17 cellular contexts compared by ENCODE assay signal in genomic region chr1:18458751-18459133, GRCh38. TPM values are rescaled to one million over a fixed set of nuclear protein-coding genes. Genes with fewer than 3 reads are reported as not detected.
DNase-seq lines count a peak whose midpoint lies in the region; ATAC-seq and TF ChIP-seq lines count a peak whose summit lies in the region.
"Had no signal": no experiment of that assay in that cellular context is flagged by ENCODE, and none has a peak within 500 bp of the region (broad histone marks: within the 10 kb centered on the region; RNA-seq: fewer than 3 reads in every experiment).

No MANE protein-coding gene starts in this region.

- H3K9me2 ChIP-seq in HCT116 (ENCODE audit: insufficient read depth), result no peaks in the 10 kb centered on the region

- H3K4me2 ChIP-seq in HCT116 (ENCODE audit: low read length) (no peak overlapping the region), neural progenitor cell (no peak overlapping the region)
- H3K4me2 ChIP-seq: A549 had no signal

- H3K36me3 ChIP-seq in HCT116 (ENCODE audit: control insufficient read depth in 1 of 2, insufficient read depth in 2 of 2, low read length in 2 of 2), result no peaks in the 10 kb centered on the region
- H3K36me3 ChIP-seq in SK-N-MC (ENCODE audit: insufficient read depth, low read length), result no peaks in the 10 kb centered on the region
- no peaks in the 10 kb centered on the region for H3K36me3 ChIP-seq in neural progenitor cell
- H3K36me3 ChIP-seq: BE2C had no signal

- H2AFZ ChIP-seq in HCT116 (ENCODE audit: low read depth, low read length, poor library complexity, severe bottlenecking), result no peak overlapping the region
- H2AFZ ChIP-seq in neural progenitor cell (replicated peaks), result no peak overlapping the region

- CTCF ChIA-PET in HCT116 (lab: Charles Lee), result no interaction called here
- CTCF ChIA-PET in HEK293T (lab: Yijun Ruan, JAX), result interaction anchor here (0.7 kb wide), 1 partner anchor 410 kb away, joined by 3 read pairs; no protein-coding TSS in a partner anchor

- DNase-seq in HCT116 (ENCODE audit: low read depth, low spot score) (no peak), HEK293T (ENCODE audit: extremely low spot score) (peak; percentile 40), SK-N-MC (ENCODE audit: low read depth, low spot score) (no peak), neural progenitor cell (ENCODE audit: low spot score) (peak; percentile 37), glomerular visceral epithelial cell (ENCODE audit: extremely low spot score) (no peak)
- no peak for DNase-seq in stimulated activated naive CD8-positive, alpha-beta T cell treated with anti-CD3 and anti-CD28 coated beads, Interleukin-15, amount 100 ng/mL, for 72 hours
- DNase-seq: BE2C; CD4-positive, alpha-beta memory T cell; DMS79; HCEC 1CT had no signal

- no peaks in the 10 kb centered on the region for H3K36me3 Mint-ChIP-seq in neural progenitor cell
- H3K36me3 Mint-ChIP-seq: CD4-positive, alpha-beta memory T cell had no signal

- TF ChIP-seq CTCF in HCT116 (IDR thresholded peaks at IDR 0.05 in 2 of 3, conservative IDR thresholded peaks at IDR 0.05 in 1 of 3; ENCODE audit: borderline replicate concordance in 1 of 3, insufficient read depth in 1 of 3, low read depth in 2 of 3, low read length in 2 of 3), result no peak
- no peak for TF ChIP-seq CTCF in neural progenitor cell (IDR thresholded peaks at IDR 0.05)

- peak overlapping the region; percentile 39 for H3K4me3 Mint-ChIP-seq in neural progenitor cell
- no peak overlapping the region for H3K4me3 Mint-ChIP-seq in stimulated activated naive CD8-positive, alpha-beta T cell treated with anti-CD3 and anti-CD28 coated beads, Interleukin-15, amount 100 ng/mL, for 72 hours
- H3K4me3 Mint-ChIP-seq: CD4-positive, alpha-beta memory T cell had no signal

- no TSS peak for BruUV-seq in HCT116 (replicated peaks; lab: Mats Ljungman, UMichigan)

- RAD21 ChIA-PET in HCT116 (lab: Charles Lee; ENCODE audit: low non-redundant PET in 1 of 2, low total read pairs in 2 of 2, uncharacterized antibody in 2 of 2, unreplicated experiment in 2 of 2), result no interaction called here

- peaks cover 43% of the 10 kb centered on the region for H3K27me3 ChIP-seq in HCT116 (ENCODE audit: insufficient read depth, low read length)
- no peaks in the 10 kb centered on the region for H3K27me3 ChIP-seq in neural progenitor cell
- H3K27me3 ChIP-seq: BE2C had no signal

- H3K4me3 ChIP-seq in HCT116 (replicated peaks in 1 of 2; ENCODE audit: low read depth in 1 of 2, low read length in 2 of 2) (no peak overlapping the region), SK-N-MC (peak overlapping the region; percentile 25; the same call in 1 of the 2 replicates), neural progenitor cell (no peak overlapping the region)
- H3K4me3 ChIP-seq: A549, K562 had no signal

- peaks cover 13% of the 10 kb centered on the region for H3K27me3 Mint-ChIP-seq in neural progenitor cell (ENCODE audit: insufficient read depth, low read depth)
- H3K27me3 Mint-ChIP-seq in stimulated activated naive CD8-positive, alpha-beta T cell treated with anti-CD3 and anti-CD28 coated beads, Interleukin-15, amount 100 ng/mL, for 72 hours, result peaks cover 25% of the 10 kb centered on the region

- H3K9me3 Mint-ChIP-seq in neural progenitor cell, result no peaks in the 10 kb centered on the region
- H3K9me3 Mint-ChIP-seq in stimulated activated naive CD8-positive, alpha-beta T cell treated with anti-CD3 and anti-CD28 coated beads, Interleukin-15, amount 100 ng/mL, for 72 hours, result no peaks in the 10 kb centered on the region

- H3K27ac Mint-ChIP-seq in neural progenitor cell, result peak overlapping the region; percentile 24
- no peak overlapping the region for H3K27ac Mint-ChIP-seq in stimulated activated naive CD8-positive, alpha-beta T cell treated with anti-CD3 and anti-CD28 coated beads, Interleukin-15, amount 100 ng/mL, for 72 hours
- H3K27ac Mint-ChIP-seq: CD4-positive, alpha-beta memory T cell had no signal

- H3K9me3 ChIP-seq in HCT116 (ENCODE audit: control insufficient read depth in 1 of 2, insufficient read depth in 1 of 2, low read depth in 1 of 2, low read length in 2 of 2) (no peaks in the 10 kb centered on the region), SK-N-MC (ENCODE audit: low read depth, low read length) (no peaks in the 10 kb centered on the region), neural progenitor cell (ENCODE audit: low read depth) (no peaks in the 10 kb centered on the region)
- H3K9me3 ChIP-seq: A549, BE2C had no signal

- TF ChIP-seq RAD21 in HCT116 (IDR thresholded peaks at IDR 0.05; ENCODE audit: low read depth), result no peak

- POLR2A ChIA-PET in HCT116 (lab: Charles Lee) (no interaction called here), HEK293T (lab: Yijun Ruan, JAX) (no interaction called here)

- TF ChIP-seq POLR2A in HCT116 (IDR thresholded peaks at IDR 0.05; ENCODE audit: borderline replicate concordance, extremely low read depth, insufficient read depth, insufficient read length), result no peak

- H3K9ac ChIP-seq in HCT116 (ENCODE audit: low read length), result no peak overlapping the region
- H3K9ac ChIP-seq in SK-N-MC (ENCODE audit: insufficient read length), result no peak overlapping the region
- no peak overlapping the region for H3K9ac ChIP-seq in neural progenitor cell

- peaks cover 28% of the 10 kb centered on the region for H3K4me1 Mint-ChIP-seq in neural progenitor cell
- H3K4me1 Mint-ChIP-seq in stimulated activated naive CD8-positive, alpha-beta T cell treated with anti-CD3 and anti-CD28 coated beads, Interleukin-15, amount 100 ng/mL, for 72 hours, result no peaks in the 10 kb centered on the region
- H3K4me1 Mint-ChIP-seq: CD4-positive, alpha-beta memory T cell had no signal

- H3K79me2 ChIP-seq in HCT116 (ENCODE audit: insufficient read depth, low read length) (no peaks in the 10 kb centered on the region), neural progenitor cell (ENCODE audit: low read depth) (no peaks in the 10 kb centered on the region)

- H3K27ac ChIP-seq in HCT116 (ENCODE audit: low read depth, low read length) (no peak overlapping the region), SK-N-MC (no peak overlapping the region), neural progenitor cell (no peak overlapping the region)
- H3K27ac ChIP-seq: A549, C4-2B, HL-60 had no signal

- no peaks in the 10 kb centered on the region for H4K20me1 ChIP-seq in HCT116 (ENCODE audit: insufficient read depth)
- H4K20me1 ChIP-seq in neural progenitor cell (ENCODE audit: low read depth), result no peaks in the 10 kb centered on the region

- H3K4me1 ChIP-seq in HCT116 (ENCODE audit: control insufficient read depth in 1 of 2, insufficient read depth in 2 of 2, low read length in 2 of 2) (no peaks in the 10 kb centered on the region), neural progenitor cell (peaks cover 15% of the 10 kb centered on the region)
- H3K4me1 ChIP-seq: A549, BE2C had no signal

- ATAC-seq in HCT116 (no peak), HG03159 (IDR thresholded peaks at IDR 0.05; ENCODE audit: unreplicated experiment) (no peak), GM19023 (IDR thresholded peaks at IDR 0.05; ENCODE audit: unreplicated experiment) (no peak)
- no peak for ATAC-seq in stimulated activated naive CD8-positive, alpha-beta T cell treated with anti-CD3 and anti-CD28 coated beads, Interleukin-15, amount 100 ng/mL, for 72 hours
- ATAC-seq: A549 had no signal

- H3F3A ChIP-seq in neural progenitor cell (ENCODE audit: low read depth), result peaks cover 7% of the 10 kb centered on the region

- intact Hi-C loops in HCT116 (cut with micrococcal nuclease), result no loop called here

TF ChIP-seq in HCT116, 20 proteins besides CTCF, POLR2A, EP300 and RAD21:
- no peak for TF ChIP-seq ZFX (IDR thresholded peaks at IDR 0.05)
- TF ChIP-seq TCF7L2 (IDR thresholded peaks at IDR 0.05; ENCODE audit: borderline replicate concordance, extremely low read depth, insufficient read depth, insufficient read length), result peak; percentile 42
- TF ChIP-seq CBX3 (IDR thresholded peaks at IDR 0.05; ENCODE audit: low read depth), result no peak

TF ChIP-seq in HEK293T, 16 proteins besides CTCF, POLR2A, EP300 and RAD21:
- TF ChIP-seq CTBP1 (IDR thresholded peaks at IDR 0.05; ENCODE audit: borderline replicate concordance), result no peak
- TF ChIP-seq, protein P1, sequence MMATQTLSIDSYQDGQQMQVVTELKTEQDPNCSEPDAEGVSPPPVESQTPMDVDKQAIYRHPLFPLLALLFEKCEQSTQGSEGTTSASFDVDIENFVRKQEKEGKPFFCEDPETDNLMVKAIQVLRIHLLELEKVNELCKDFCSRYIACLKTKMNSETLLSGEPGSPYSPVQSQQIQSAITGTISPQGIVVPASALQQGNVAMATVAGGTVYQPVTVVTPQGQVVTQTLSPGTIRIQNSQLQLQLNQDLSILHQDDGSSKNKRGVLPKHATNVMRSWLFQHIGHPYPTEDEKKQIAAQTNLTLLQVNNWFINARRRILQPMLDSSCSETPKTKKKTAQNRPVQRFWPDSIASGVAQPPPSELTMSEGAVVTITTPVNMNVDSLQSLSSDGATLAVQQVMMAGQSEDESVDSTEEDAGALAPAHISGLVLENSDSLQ (IDR thresholded peaks at IDR 0.05), result peak; percentile 77

RNA-seq across cellular contexts. Expression of gene KLHDC7A, which starts 22.0 kb away (rescaled TPM):
- total RNA-seq in HCT116 (2021; ENCODE audit: unreplicated experiment), result 0.30 TPM
- polyA plus RNA-seq in HCT116 (2012), result 0.04 and 0.09 TPM in 2 replicates
- total RNA-seq in neural progenitor cell (ENCODE audit: low replicate concordance), result 0.53 TPM in 1 of 2 replicates, not detected in the other
- total RNA-seq: CD4-positive, alpha-beta memory T cell had no signal
- polyA plus RNA-seq: AG04450; CD4-positive, alpha-beta memory T cell had no signal

Comparison
In these comparisons a context has a peak if more than half of its experiments do, and no peak if none do; other contexts are left out.
1. DNase-seq: peak in HEK293T (single experiment) and neural progenitor cell (single experiment); none in HCT116 (single experiment), SK-N-MC (single experiment), stimulated activated naive CD8-positive, alpha-beta T cell treated with anti-CD3 and anti-CD28 coated beads, Interleukin-15, amount 100 ng/mL, for 72 hours (0 of 2) and glomerular visceral epithelial cell (single experiment).